9 cellular contexts compared by ENCODE assay signal in genomic region chr1:68197891-68198290, GRCh38. TPM values are rescaled to one million over a fixed set of nuclear protein-coding genes. Genes with fewer than 3 reads are reported as not detected.
A peak's percentile ranks its signal among the peaks of the same experiment; 100 is the strongest.
DNase-seq lines count a peak whose midpoint lies in the region; ATAC-seq and TF ChIP-seq lines count a peak whose summit lies in the region.
"Had no signal": no experiment of that assay in that cellular context is flagged by ENCODE, and none has a peak within 500 bp of the region (broad histone marks: within the 10 kb centered on the region; RNA-seq: fewer than 3 reads in every experiment).

No MANE protein-coding gene starts in this region.

- H3K27ac ChIP-seq in urinary bladder (ENCODE audit: low read depth) = peak overlapping the region; percentile 29

- peak; percentile 77 for ATAC-seq in left colon

- WGBS in urinary bladder = 74% methylated on average over 1 of the region's 1 CpG

- no peak for TF ChIP-seq CTCF in GM10266 (IDR thresholded peaks at IDR 0.05; ENCODE audit: control insufficient read depth, insufficient read depth, low read depth, missing control alignments)

- H3K4me3 ChIP-seq in urinary bladder (ENCODE audit: low read depth, low read length) = no peak overlapping the region

- intact Hi-C loops in left colon (cut with DNase I, micrococcal nuclease) = no loop called here

- no peaks in the 10 kb centered on the region for H3K4me1 ChIP-seq in urinary bladder (ENCODE audit: insufficient read depth)

- no peaks in the 10 kb centered on the region for H3K36me3 ChIP-seq in urinary bladder (ENCODE audit: insufficient read depth)

- DNase-seq in SIG-M5 treated with dmso at 0.1 percent for 504 hours (lab: John Stamatoyannopoulos, UW; ENCODE audit: unreplicated experiment) = peak; percentile 11
- no peak for DNase-seq in SIG-M5 (lab: John Stamatoyannopoulos, UW)
- peak; percentile 96 for DNase-seq in SHP77 treated with DMSO at 0.1 percent for 48 hours (lab: John Stamatoyannopoulos, UW)
- DNase-seq in left colon = no peak
- DNase-seq in SW 1271 (lab: John Stamatoyannopoulos, UW) = no peak
- DNase-seq in GM10266 (ENCODE audit: extremely low spot score) = no peak
- no peak for DNase-seq in cerebellar cortex (ENCODE audit: low spot score)
- DNase-seq: activated CD4-positive, alpha-beta T cell treated with anti-CD3 and anti-CD28 coated beads, Interleukin-2, amount 10 ng/mL, durations not matched to agents 24 days and 14 days had no signal

RNA-seq across cellular contexts. Expression of gene WLS, which starts 34.4 kb away (rescaled TPM):
- 100 to 1,000 TPM; 126 to 150 TPM for total RNA-seq in left colon
- total RNA-seq in urinary bladder = 98.7 TPM
- polyA plus RNA-seq in urinary bladder = 107 TPM
- total RNA-seq: activated CD4-positive, alpha-beta T cell treated with anti-CD3 and anti-CD28 coated beads, Interleukin-2, amount 10 ng/mL, durations not matched to agents 24 days and 14 days had no signal

Comparison
In these comparisons a context has a peak if more than half of its experiments do, and no peak if none do; other contexts are left out.
1. DNase-seq: peak in SIG-M5 treated with dmso at 0.1 percent for 504 hours (single experiment) and SHP77 treated with DMSO at 0.1 percent for 48 hours (single experiment); none in SIG-M5 (single experiment), left colon (0 of 2), SW 1271 (0 of 2), GM10266 (single experiment) and cerebellar cortex (single experiment).